ENCODE assay signal across 15 cellular contexts in genomic region chr6:128161263-128161662, GRCh38.
DNase-seq lines count a peak whose midpoint lies in the region; FAIRE-seq and TF ChIP-seq lines count a peak whose summit lies in the region.
"Had no signal": no experiment of that assay in that cellular context is flagged by ENCODE, and none has a peak within 500 bp of the region (broad histone marks: within the 10 kb centered on the region; RNA-seq: fewer than 3 reads in every experiment).

No MANE protein-coding gene starts in this region.

- intact Hi-C loops in A673 (cut with micrococcal nuclease; ENCODE audit: unreplicated experiment): no loop called here

- BruUV-seq in A673 (replicated peaks; lab: Mats Ljungman, UMichigan): no TSS peak

- no peak overlapping the region for H3K9ac ChIP-seq in SK-N-MC (ENCODE audit: insufficient read length)
- H3K9ac ChIP-seq: BLaER1 had no signal

- H3K9me3 ChIP-seq in A673 (ENCODE audit: low read depth, low read length, poor library complexity, severe bottlenecking): no peaks in the 10 kb centered on the region
- H3K9me3 ChIP-seq in SK-N-MC (ENCODE audit: low read depth, low read length): no peaks in the 10 kb centered on the region
- H3K9me3 ChIP-seq: BLaER1 had no signal

- FAIRE-seq in D721Med (lab: Jason Lieb, UNC): peak; percentile 6
- FAIRE-seq: GM12878, H1 had no signal

- no peak overlapping the region for H3K4me3 ChIP-seq in A673 (ENCODE audit: low read depth, low read length, poor library complexity, severe bottlenecking)
- H3K4me3 ChIP-seq in SK-N-MC: no peak overlapping the region
- H3K4me3 ChIP-seq: BLaER1, GM12878 had no signal

- no peak for TF ChIP-seq CTCF in A673 (conservative IDR thresholded peaks at IDR 0.05; ENCODE audit: low read depth, low read length)
- no peak for TF ChIP-seq CTCF in D721Med (IDR thresholded peaks at IDR 0.05; ENCODE audit: insufficient read depth, missing control alignments)

- DNase-seq in A673 (ENCODE audit: low spot score) (peak; percentile 17), D721Med (ENCODE audit: insufficient read length, low spot score) (no peak), NCI-H524 treated with DMSO at 0.1 percent for 48 hours (lab: John Stamatoyannopoulos, UW) (peak; percentile 72), SK-N-MC (ENCODE audit: low read depth, low spot score) (peak; percentile 59)
- no peak for DNase-seq in central memory CD4-positive, alpha-beta T cell
- no peak for DNase-seq in stimulated activated naive CD4-positive, alpha-beta T cell treated with Interleukin-2 at 50 U/mL for 16 hours (lab: John Stamatoyannopoulos, UW)
- no peak for DNase-seq in stimulated activated CD4-positive, alpha-beta T cell treated with anti-CD3 and anti-CD28 coated beads, Interleukin-2, amount 100 ng/mL, for 24 hours
- DNase-seq: CD4-positive, alpha-beta memory T cell; DMS53; DND-41; EL; H9 had no signal

- peaks cover 17% of the 10 kb centered on the region for H3K4me1 ChIP-seq in A673 (ENCODE audit: insufficient read depth, low read length, poor library complexity, severe bottlenecking)

- CTCF ChIA-PET in A673 (lab: Charles Lee): no interaction called here

- POLR2A ChIA-PET in A673 (lab: Charles Lee; ENCODE audit: low non-redundant PET): no interaction called here

- H3K36me3 ChIP-seq in A673 (ENCODE audit: insufficient read depth, low read length, poor library complexity, severe bottlenecking): no peaks in the 10 kb centered on the region
- H3K36me3 ChIP-seq in SK-N-MC (ENCODE audit: insufficient read depth, low read length): no peaks in the 10 kb centered on the region
- H3K36me3 ChIP-seq: BLaER1 had no signal

- no peaks in the 10 kb centered on the region for H3K27me3 ChIP-seq in A673 (replicated peaks; ENCODE audit: insufficient read depth, low read depth, low read length, poor library complexity)
- H3K27me3 ChIP-seq: BLaER1 had no signal

- H3K27ac ChIP-seq in A673 (ENCODE audit: low read depth, low read length, poor library complexity, severe bottlenecking) (no peak overlapping the region), SK-N-MC (no peak overlapping the region)
- H3K27ac ChIP-seq: BLaER1 had no signal

Comparison
In these comparisons a context has a peak if more than half of its experiments do, and no peak if none do; other contexts are left out.
1. DNase-seq: peak in A673 (single experiment), NCI-H524 treated with DMSO at 0.1 percent for 48 hours (single experiment) and SK-N-MC (single experiment); none in D721Med (single experiment), central memory CD4-positive, alpha-beta T cell (single experiment), stimulated activated naive CD4-positive, alpha-beta T cell treated with Interleukin-2 at 50 U/mL for 16 hours (single experiment) and stimulated activated CD4-positive, alpha-beta T cell treated with anti-CD3 and anti-CD28 coated beads, Interleukin-2, amount 100 ng/mL, for 24 hours (0 of 2).